In genomic region chr5:172115541-172115982, GRCh38 we compare ENCODE assay signal across 9 cellular contexts.
DNase-seq lines count a peak whose midpoint lies in the region; ATAC-seq and TF ChIP-seq lines count a peak whose summit lies in the region.
"Had no signal": no experiment of that assay in that cellular context is flagged by ENCODE, and none has a peak within 500 bp of the region (broad histone marks: within the 10 kb centered on the region; RNA-seq: fewer than 3 reads in every experiment).

No MANE protein-coding gene starts in this region.

- H3K4me1 Mint-ChIP-seq in activated T-cell treated with anti-CD3 and anti-CD28 coated beads, Interleukin-2, amount 50 U/mL, for 4 hours (ENCODE audit: low read depth) = peaks cover 71% of the 10 kb centered on the region
- H3K4me1 Mint-ChIP-seq in chondrocyte (ENCODE audit: low read depth) = peaks cover 56% of the 10 kb centered on the region
- H3K4me1 Mint-ChIP-seq in stimulated activated naive CD8-positive, alpha-beta T cell treated with anti-CD3 and anti-CD28 coated beads, Interleukin-15, amount 100 ng/mL, for 72 hours = peaks cover 94% of the 10 kb centered on the region

- H3K4me3 Mint-ChIP-seq in activated T-cell treated with anti-CD3 and anti-CD28 coated beads, Interleukin-2, amount 50 U/mL, for 4 hours = peak overlapping the region; percentile 82
- H3K4me3 Mint-ChIP-seq in chondrocyte (ENCODE audit: unreplicated experiment) = no peak overlapping the region
- peak overlapping the region; percentile 73 to 92 for H3K4me3 Mint-ChIP-seq in stimulated activated naive CD8-positive, alpha-beta T cell treated with anti-CD3 and anti-CD28 coated beads, Interleukin-15, amount 100 ng/mL, for 72 hours

- no peak overlapping the region for H3K27ac Mint-ChIP-seq in chondrocyte (ENCODE audit: unreplicated experiment)
- peak overlapping the region; percentile 44 to 82 for H3K27ac Mint-ChIP-seq in stimulated activated naive CD8-positive, alpha-beta T cell treated with anti-CD3 and anti-CD28 coated beads, Interleukin-15, amount 100 ng/mL, for 72 hours

- no peak overlapping the region for H3K4me2 ChIP-seq in PC-9

- CTCF ChIA-PET in PC-9 (lab: Charles Lee) = no interaction called here

- no peaks in the 10 kb centered on the region for H3K79me2 ChIP-seq in PC-9 (ENCODE audit: low read depth)

- H3K4me1 ChIP-seq in Peyer's patch (peaks cover 4 to 35% (median 20%) of the 10 kb centered on the region in 4 donors), PC-9 (replicated peaks; ENCODE audit: insufficient read depth) (no peaks in the 10 kb centered on the region)

- peaks cover 18% of the 10 kb centered on the region for H3K36me3 Mint-ChIP-seq in activated T-cell treated with anti-CD3 and anti-CD28 coated beads, Interleukin-2, amount 50 U/mL, for 4 hours (ENCODE audit: insufficient read depth)
- peaks cover 16% of the 10 kb centered on the region for H3K36me3 Mint-ChIP-seq in chondrocyte (ENCODE audit: low read depth)

- H3F3A ChIP-seq in PC-9 (ENCODE audit: insufficient read depth, low read depth) = peaks cover 4% of the 10 kb centered on the region

- peaks cover 0 to 18% (median 0%) of the 10 kb centered on the region in 3 donors for H3K36me3 ChIP-seq in Peyer's patch
- H3K36me3 ChIP-seq in PC-9 (ENCODE audit: low read depth) = no peaks in the 10 kb centered on the region

- peak overlapping the region in 1 of 4 donors; percentile 29 for H3K4me3 ChIP-seq in Peyer's patch
- H3K4me3 ChIP-seq in PC-9 = no peak overlapping the region
- H3K4me3 ChIP-seq: sigmoid colon had no signal

- TF ChIP-seq POLR2A in Peyer's patch (IDR thresholded peaks at IDR 0.05) = no peak

- POLR2A ChIA-PET in PC-9 (lab: Charles Lee; ENCODE audit: unreplicated experiment) = no interaction called here

- no peak for TF ChIP-seq CTCF in Peyer's patch (IDR thresholded peaks at IDR 0.05)
- TF ChIP-seq CTCF in chondrocyte (IDR thresholded peaks at IDR 0.05) = no peak
- TF ChIP-seq CTCF in PC-9 (conservative IDR thresholded peaks at IDR 0.05) = no peak

- H3K27ac ChIP-seq in Peyer's patch = peak overlapping the region; percentile 55 to 82 (median 70)
- no peak overlapping the region for H3K27ac ChIP-seq in PC-9

- no peak overlapping the region for H2AFZ ChIP-seq in PC-9

- no peaks in the 10 kb centered on the region for H3K27me3 Mint-ChIP-seq in activated T-cell treated with anti-CD3 and anti-CD28 coated beads, Interleukin-2, amount 50 U/mL, for 4 hours (ENCODE audit: low read depth)
- H3K27me3 Mint-ChIP-seq in chondrocyte (ENCODE audit: low read depth) = no peaks in the 10 kb centered on the region
- no peaks in the 10 kb centered on the region for H3K27me3 Mint-ChIP-seq in stimulated activated naive CD8-positive, alpha-beta T cell treated with anti-CD3 and anti-CD28 coated beads, Interleukin-15, amount 100 ng/mL, for 72 hours

- H4K20me1 ChIP-seq in PC-9 (ENCODE audit: insufficient read depth) = no peaks in the 10 kb centered on the region; the same call in 1 of the 2 replicates

- no peak for DNase-seq in activated T-cell treated with anti-CD3 and anti-CD28 coated beads, Interleukin-2, amount 50 U/mL, for 4 hours
- no peak for DNase-seq in activated T-cell treated with anti-CD3 and anti-CD28 coated beads, Interleukin-2, amount 50 U/mL, for 1 hour
- peak in 1 of 3 donors; percentile 38 for DNase-seq in Peyer's patch
- peak; percentile 54 for DNase-seq in chondrocyte (ENCODE audit: low spot score)
- DNase-seq in stimulated activated naive CD8-positive, alpha-beta T cell treated with anti-CD3 and anti-CD28 coated beads, Interleukin-15, amount 100 ng/mL, for 72 hours = peak in 1 of 2 donors; percentile 35
- DNase-seq in PC-9 = no peak
- no peak for DNase-seq in DMS79 treated with DMSO at 0.1 percent for 48 hours (lab: John Stamatoyannopoulos, UW)
- DNase-seq: sigmoid colon had no signal

- H3K27me3 ChIP-seq in Peyer's patch (no peaks in the 10 kb centered on the region), PC-9 (ENCODE audit: insufficient read depth, low read depth) (no peaks in the 10 kb centered on the region)
- H3K27me3 ChIP-seq: sigmoid colon had no signal

- no peaks in the 10 kb centered on the region for H3K9me2 ChIP-seq in PC-9 (ENCODE audit: insufficient read depth)

- intact Hi-C loops in PC-9 (cut with micrococcal nuclease; ENCODE audit: unreplicated experiment) = no loop called here

- H3K9me3 ChIP-seq in Peyer's patch (no peaks in the 10 kb centered on the region), PC-9 (ENCODE audit: insufficient read depth, low read depth) (no peaks in the 10 kb centered on the region)
- H3K9me3 ChIP-seq: sigmoid colon had no signal

- H3K9me3 Mint-ChIP-seq in activated T-cell treated with anti-CD3 and anti-CD28 coated beads, Interleukin-2, amount 50 U/mL, for 4 hours = no peaks in the 10 kb centered on the region
- no peaks in the 10 kb centered on the region for H3K9me3 Mint-ChIP-seq in chondrocyte (ENCODE audit: low read depth)
- H3K9me3 Mint-ChIP-seq in stimulated activated naive CD8-positive, alpha-beta T cell treated with anti-CD3 and anti-CD28 coated beads, Interleukin-15, amount 100 ng/mL, for 72 hours = peaks cover 0 to 7% of the 10 kb centered on the region in 2 donors

- ATAC-seq in activated T-cell treated with anti-CD3 and anti-CD28 coated beads, Interleukin-2, amount 50 U/mL, for 4 hours = no peak
- ATAC-seq in stimulated activated naive CD8-positive, alpha-beta T cell treated with anti-CD3 and anti-CD28 coated beads, Interleukin-15, amount 100 ng/mL, for 72 hours = no peak
- ATAC-seq in GM18907 (IDR thresholded peaks at IDR 0.05; ENCODE audit: unreplicated experiment) = no peak

- no TSS peak for BruUV-seq in PC-9 (replicated peaks; lab: Mats Ljungman, UMichigan)
